In the genomic region with DNA sequence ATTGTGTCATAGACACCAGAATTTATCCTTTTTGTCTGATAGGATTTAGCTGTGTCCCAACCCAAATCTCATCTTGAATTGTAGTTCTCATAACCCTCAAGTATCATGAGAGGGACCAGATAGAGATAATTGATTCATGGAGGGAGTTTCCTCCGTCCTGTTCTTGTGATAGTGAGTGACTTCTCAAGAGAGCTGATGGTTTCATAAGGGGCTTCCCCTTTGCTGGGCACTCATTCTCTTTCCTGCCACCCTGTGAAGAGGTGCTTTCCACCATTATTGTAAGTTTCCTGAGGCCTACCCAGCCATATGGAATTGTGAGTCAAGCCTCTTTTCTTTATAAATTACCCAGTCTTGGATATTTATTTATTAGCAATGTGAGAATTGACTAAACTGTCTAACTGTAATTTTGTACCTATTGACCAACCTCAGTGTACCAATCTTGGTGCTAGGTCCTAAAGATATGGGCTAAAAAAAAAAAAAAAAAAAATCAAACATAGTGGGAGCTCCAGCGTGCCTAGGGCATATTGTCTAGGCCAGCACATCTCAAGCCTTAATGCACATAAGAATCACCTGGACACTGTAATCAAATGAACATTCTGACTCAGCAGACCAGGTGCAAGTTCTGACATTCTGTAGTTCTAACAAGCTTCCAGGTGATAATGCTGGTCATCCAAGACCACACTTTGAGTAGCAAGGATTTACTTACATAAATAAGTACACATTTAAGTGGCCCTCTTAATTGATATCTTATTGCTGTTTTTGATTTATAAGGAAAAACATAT, we compare ENCODE assay signal across 11 cellular contexts. TPM values are rescaled to one million over a fixed set of nuclear protein-coding genes. Genes with fewer than 3 reads are reported as not detected.
A peak's percentile ranks its signal among the peaks of the same experiment; 100 is the strongest.
DNase-seq lines count a peak whose midpoint lies in the region; ATAC-seq, FAIRE-seq and TF ChIP-seq lines count a peak whose summit lies in the region.
"Had no signal": no experiment of that assay in that cellular context is flagged by ENCODE, and none has a peak within 500 bp of the region (broad histone marks: within the 10 kb centered on the region; RNA-seq: fewer than 3 reads in every experiment).

No MANE protein-coding gene starts in this region.

- H3K9me3 ChIP-seq in prostate gland (no peaks in the 10 kb centered on the region), testis (peaks cover 3% of the 10 kb centered on the region)

- no peak for DNase-seq in GM18507 (ENCODE audit: extremely low spot score, insufficient read length, low read depth)
- no peak for DNase-seq in GM19239 (ENCODE audit: insufficient read length, low spot score)
- DNase-seq in activated naive CD8-positive, alpha-beta T cell treated with anti-CD3 and anti-CD28 coated beads, Interleukin-2, amount 10 ng/mL, durations not matched to agents 7 days and 5 days, result no peak
- no peak for DNase-seq in NK-92 (lab: John Stamatoyannopoulos, UW; ENCODE audit: unreplicated experiment)
- no peak for DNase-seq in NCI-H2196 (lab: John Stamatoyannopoulos, UW; ENCODE audit: unreplicated experiment)
- DNase-seq in prostate gland (ENCODE audit: low spot score), result no peak
- no peak for DNase-seq in testis
- DNase-seq: activated CD8-positive, alpha-beta memory T cell treated with anti-CD3 and anti-CD28 coated beads for 24 hours; caudate nucleus; nucleus accumbens had no signal

- H3K4me1 Mint-ChIP-seq in activated naive CD8-positive, alpha-beta T cell treated with anti-CD3 and anti-CD28 coated beads, Interleukin-2, amount 10 ng/mL, durations not matched to agents 7 days and 5 days, result peaks cover 10% of the 10 kb centered on the region

- H3K27ac ChIP-seq in prostate gland (no peak overlapping the region), testis (no peak overlapping the region)

- no peaks in the 10 kb centered on the region for H3K4me1 ChIP-seq in prostate gland (replicated peaks)
- no peaks in the 10 kb centered on the region for H3K4me1 ChIP-seq in testis

- TF ChIP-seq CTCF in prostate gland (IDR thresholded peaks at IDR 0.05), result no peak
- no peak for TF ChIP-seq CTCF in testis (IDR thresholded peaks at IDR 0.05)

- FAIRE-seq in GM18507 (lab: Jason Lieb, UNC) (peak; percentile 63), GM19239 (lab: Jason Lieb, UNC) (peak; percentile 84)

- peak overlapping the region; percentile 9 for H3K27ac Mint-ChIP-seq in activated naive CD8-positive, alpha-beta T cell treated with anti-CD3 and anti-CD28 coated beads, Interleukin-2, amount 10 ng/mL, durations not matched to agents 7 days and 5 days

- intact Hi-C loops in prostate gland (cut with DNase I) (no loop called here), testis (cut with DNase I; ENCODE audit: low total_unique reads) (no loop called here)

- no peaks in the 10 kb centered on the region for H3K27me3 ChIP-seq in prostate gland (replicated peaks; ENCODE audit: insufficient read depth)
- no peaks in the 10 kb centered on the region for H3K27me3 ChIP-seq in testis

- ATAC-seq in HG03432 (IDR thresholded peaks at IDR 0.05; ENCODE audit: unreplicated experiment), result peak; percentile 83
- no peak for ATAC-seq in activated naive CD8-positive, alpha-beta T cell treated with anti-CD3 and anti-CD28 coated beads, Interleukin-2, amount 10 ng/mL, durations not matched to agents 7 days and 5 days (ENCODE audit: low read depth)

- peaks cover 2% of the 10 kb centered on the region for H3K9me3 Mint-ChIP-seq in activated naive CD8-positive, alpha-beta T cell treated with anti-CD3 and anti-CD28 coated beads, Interleukin-2, amount 10 ng/mL, durations not matched to agents 7 days and 5 days

- no peak overlapping the region for H3K4me3 Mint-ChIP-seq in activated naive CD8-positive, alpha-beta T cell treated with anti-CD3 and anti-CD28 coated beads, Interleukin-2, amount 10 ng/mL, durations not matched to agents 7 days and 5 days

- no peak for TF ChIP-seq POLR2A in prostate gland (IDR thresholded peaks at IDR 0.05)
- no peak for TF ChIP-seq POLR2A in testis (IDR thresholded peaks at IDR 0.05)

- POLR2A ChIA-PET in activated naive CD8-positive, alpha-beta T cell treated with anti-CD3 and anti-CD28 coated beads, Interleukin-2, amount 10 ng/mL, durations not matched to agents 7 days and 5 days (lab: Charles Lee), result interaction anchor here (1.7 kb wide), 1 partner anchor 30 kb away, joined by 7 read pairs; a partner anchor contains a TSS

- no peaks in the 10 kb centered on the region for H3K27me3 Mint-ChIP-seq in activated naive CD8-positive, alpha-beta T cell treated with anti-CD3 and anti-CD28 coated beads, Interleukin-2, amount 10 ng/mL, durations not matched to agents 7 days and 5 days

- H3K36me3 ChIP-seq in prostate gland (no peaks in the 10 kb centered on the region), testis (ENCODE audit: low read depth, missing control alignments) (no peaks in the 10 kb centered on the region)

- H3K4me3 ChIP-seq in prostate gland (no peak overlapping the region), testis (no peak overlapping the region)

- peaks cover 54% of the 10 kb centered on the region for H3K36me3 Mint-ChIP-seq in activated naive CD8-positive, alpha-beta T cell treated with anti-CD3 and anti-CD28 coated beads, Interleukin-2, amount 10 ng/mL, durations not matched to agents 7 days and 5 days

- WGBS in prostate gland, result 94% methylated on average over 2 of the region's 2 CpGs
- 85% methylated on average over 2 of the region's 2 CpGs for WGBS in testis, 2 donors

RNA-seq across cellular contexts. Expression of a gene that starts 30.5 kb away (rescaled TPM):
- total RNA-seq in activated naive CD8-positive, alpha-beta T cell treated with anti-CD3 and anti-CD28 coated beads, Interleukin-2, amount 10 ng/mL, durations not matched to agents 7 days and 5 days, result 10 to 100 TPM; 37.0 to 39.2 TPM
- total RNA-seq in prostate gland, result under 1 TPM; 0.80 to 0.82 TPM
- total RNA-seq in testis, result under 1 TPM; 0.39 to 0.93 TPM
- 0.94 TPM for polyA plus RNA-seq in testis (ENCODE audit: insufficient read depth, low read depth, low replicate concordance)

Comparison
In these comparisons a context has a peak if more than half of its experiments do, and no peak if none do; other contexts are left out.
1. RNA of a gene that starts 30.5 kb away (total RNA-seq): 37.0 to 39.2 TPM in activated naive CD8-positive, alpha-beta T cell treated with anti-CD3 and anti-CD28 coated beads, Interleukin-2, amount 10 ng/mL, durations not matched to agents 7 days and 5 days; 0.39 to 0.93 TPM in testis and 0.80 to 0.82 TPM in prostate gland; every median in the first group is over 10 times any median in the second.